Comparison of ENCODE assay signal across 8 cellular contexts in genomic region chrX:131987252-131987651, GRCh38. TPM values are rescaled to one million over a fixed set of nuclear protein-coding genes. Genes with fewer than 3 reads are reported as not detected.
A peak's percentile ranks its signal among the peaks of the same experiment; 100 is the strongest.
DNase-seq lines count a peak whose midpoint lies in the region; ATAC-seq and TF ChIP-seq lines count a peak whose summit lies in the region.

No MANE protein-coding gene starts in this region.

- no peak for DNase-seq in activated T-cell treated with anti-CD3 and anti-CD28 coated beads, Interleukin-2, amount 50 U/mL, for 24 hours
- DNase-seq in activated T-cell treated with anti-CD3 and anti-CD28 coated beads for 4 hours: no peak
- DNase-seq in T follicular helper cell (ENCODE audit: low read depth): peak; percentile 2
- no peak for DNase-seq in stimulated activated naive CD8-positive, alpha-beta T cell treated with anti-CD3 and anti-CD28 coated beads, Interleukin-15, Interleukin-2, amounts not matched to agents 100 U/mL and 50 U/mL, for 24 hours
- no peak for DNase-seq in esophagus squamous epithelium (lab: John Stamatoyannopoulos, UW)
- no peak for DNase-seq in Ammon's horn (ENCODE audit: low spot score)
- no peak for DNase-seq in NK-92 (lab: John Stamatoyannopoulos, UW; ENCODE audit: unreplicated experiment)

- no peaks in the 10 kb centered on the region for H3K27me3 ChIP-seq in esophagus squamous epithelium

- H3K27me3 Mint-ChIP-seq in activated T-cell treated with anti-CD3 and anti-CD28 coated beads, Interleukin-2, amount 50 U/mL, for 24 hours: peaks cover 38% of the 10 kb centered on the region

- no peaks in the 10 kb centered on the region for H3K9me3 ChIP-seq in esophagus squamous epithelium

- H3K4me1 ChIP-seq in esophagus squamous epithelium: no peaks in the 10 kb centered on the region

- intact Hi-C loops in esophagus squamous epithelium (cut with DNase I): no loop called here

- peaks cover 61% of the 10 kb centered on the region for H3K4me1 Mint-ChIP-seq in activated T-cell treated with anti-CD3 and anti-CD28 coated beads, Interleukin-2, amount 50 U/mL, for 24 hours (ENCODE audit: low read depth)

- TF ChIP-seq POLR2A in esophagus squamous epithelium (IDR thresholded peaks at IDR 0.05): no peak

- H3K27ac ChIP-seq in esophagus squamous epithelium: no peak overlapping the region

- H3K27ac Mint-ChIP-seq in activated T-cell treated with anti-CD3 and anti-CD28 coated beads, Interleukin-2, amount 50 U/mL, for 24 hours: peak overlapping the region; percentile 90

- H3K36me3 Mint-ChIP-seq in activated T-cell treated with anti-CD3 and anti-CD28 coated beads, Interleukin-2, amount 50 U/mL, for 24 hours (ENCODE audit: low read depth): no peaks in the 10 kb centered on the region

- no peak for TF ChIP-seq CTCF in esophagus squamous epithelium (IDR thresholded peaks at IDR 0.05)

- H3K4me3 ChIP-seq in esophagus squamous epithelium: no peak overlapping the region

- peak; percentile 95 for ATAC-seq in HG03064 (IDR thresholded peaks at IDR 0.05; ENCODE audit: low read depth, unreplicated experiment)
- peak; percentile 81 for ATAC-seq in stimulated activated naive CD8-positive, alpha-beta T cell treated with anti-CD3 and anti-CD28 coated beads, Interleukin-15, Interleukin-2, amounts not matched to agents 100 U/mL and 50 U/mL, for 24 hours

- peak overlapping the region; percentile 57 for H3K4me3 Mint-ChIP-seq in activated T-cell treated with anti-CD3 and anti-CD28 coated beads, Interleukin-2, amount 50 U/mL, for 24 hours

- no peaks in the 10 kb centered on the region for H3K36me3 ChIP-seq in esophagus squamous epithelium

- WGBS in esophagus squamous epithelium, 2 donors: 41 to 50% methylated on average over 5 of the region's 5 CpGs

- no peaks in the 10 kb centered on the region for H3K9me3 Mint-ChIP-seq in activated T-cell treated with anti-CD3 and anti-CD28 coated beads, Interleukin-2, amount 50 U/mL, for 24 hours

RNA-seq across cellular contexts. Expression of gene STK26, which starts 35.9 kb away (rescaled TPM):
- total RNA-seq in esophagus squamous epithelium: 10 to 100 TPM; 12.2 to 21.6 (median 19.9) TPM
